Comparison of ENCODE assay signal across 21 cellular contexts in the genomic region with DNA sequence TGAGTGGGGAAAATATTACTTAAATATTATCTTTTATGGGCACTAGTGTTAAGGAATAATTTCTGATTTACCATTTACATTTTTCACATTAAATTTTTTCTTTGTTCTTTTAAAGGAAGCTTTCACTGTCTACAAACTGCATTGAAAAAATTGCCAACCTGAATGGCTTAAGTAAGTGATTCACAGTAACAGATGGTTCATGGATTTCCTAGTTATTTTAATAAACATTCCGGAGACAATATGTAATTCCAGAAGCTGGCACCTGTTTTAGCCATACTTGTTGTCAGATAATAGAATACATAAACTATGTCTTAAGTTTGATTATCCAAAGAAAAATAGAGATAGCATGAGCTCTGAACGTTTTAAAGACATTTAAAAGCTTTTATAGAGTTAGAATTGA. TPM values are rescaled to one million over a fixed set of nuclear protein-coding genes. Genes with fewer than 3 reads are reported as not detected.
A peak's percentile ranks its signal among the peaks of the same experiment; 100 is the strongest.
DNase-seq lines count a peak whose midpoint lies in the region; ATAC-seq, FAIRE-seq and TF ChIP-seq lines count a peak whose summit lies in the region.
"Had no signal": no experiment of that assay in that cellular context is flagged by ENCODE, and none has a peak within 500 bp of the region (broad histone marks: within the 10 kb centered on the region; RNA-seq: fewer than 3 reads in every experiment).

No MANE protein-coding gene starts in this region.

- no peak overlapping the region for H3K27ac Mint-ChIP-seq in CD8-positive, alpha-beta T cell
- H3K27ac Mint-ChIP-seq: activated CD4-positive, alpha-beta T cell treated with anti-CD3 and anti-CD28 coated beads, Interleukin-2, amount 10 ng/mL, durations not matched to agents 7 days and 5 days; activated CD8-positive, alpha-beta memory T cell treated with anti-CD3 and anti-CD28 coated beads, Interleukin-2, amount 10 ng/mL, durations not matched to agents 7 days and 5 days; activated naive CD8-positive, alpha-beta T cell treated with anti-CD3 and anti-CD28 coated beads, Interleukin-2, amount 10 ng/mL, durations not matched to agents 7 days and 5 days; CD14-positive monocyte had no signal

- intact Hi-C loops in CD8-positive, alpha-beta T cell (cut with DNase I, micrococcal nuclease): no loop called here

- H3K27me3 Mint-ChIP-seq in CD8-positive, alpha-beta T cell (ENCODE audit: low read depth): no peaks in the 10 kb centered on the region
- H3K27me3 Mint-ChIP-seq: activated CD4-positive, alpha-beta T cell treated with anti-CD3 and anti-CD28 coated beads, Interleukin-2, amount 10 ng/mL, durations not matched to agents 7 days and 5 days; activated CD8-positive, alpha-beta memory T cell treated with anti-CD3 and anti-CD28 coated beads, Interleukin-2, amount 10 ng/mL, durations not matched to agents 7 days and 5 days; activated naive CD8-positive, alpha-beta T cell treated with anti-CD3 and anti-CD28 coated beads, Interleukin-2, amount 10 ng/mL, durations not matched to agents 7 days and 5 days had no signal

- H3K9ac ChIP-seq in SK-N-SH: no peak overlapping the region

- peak overlapping the region in 1 of 2 experiments; percentile 59; a peak in 3 of 4 replicates for H3K27ac ChIP-seq in SK-N-SH (ENCODE audit: low read depth in 2 of 2, low read length in 1 of 2)
- peak overlapping the region; percentile 11 for H3K27ac ChIP-seq in epithelial cell of prostate
- H3K27ac ChIP-seq in CD8-positive, alpha-beta T cell (ENCODE audit: low read depth, low read length): no peak overlapping the region
- H3K27ac ChIP-seq: heart right ventricle, Peyer's patch, thyroid gland had no signal

- H3F3A ChIP-seq in SK-N-SH (replicated peaks; ENCODE audit: insufficient read depth): peaks cover 27% of the 10 kb centered on the region

- no peak for TF ChIP-seq EP300 in SK-N-SH (IDR thresholded peaks at IDR 0.05; ENCODE audit: borderline replicate concordance in 1 of 2, low read depth in 1 of 2, low read length in 1 of 2)

- peaks cover 22% of the 10 kb centered on the region for H3K36me3 Mint-ChIP-seq in CD8-positive, alpha-beta T cell

- H2AFZ ChIP-seq in SK-N-SH (ENCODE audit: low read depth): no peak overlapping the region

- H3K4me1 Mint-ChIP-seq in CD8-positive, alpha-beta T cell (ENCODE audit: low read depth): no peaks in the 10 kb centered on the region
- H3K4me1 Mint-ChIP-seq: activated CD4-positive, alpha-beta T cell treated with anti-CD3 and anti-CD28 coated beads, Interleukin-2, amount 10 ng/mL, durations not matched to agents 7 days and 5 days; activated CD8-positive, alpha-beta memory T cell treated with anti-CD3 and anti-CD28 coated beads, Interleukin-2, amount 10 ng/mL, durations not matched to agents 7 days and 5 days; CD14-positive monocyte had no signal

- H3K36me3 ChIP-seq in SK-N-SH (replicated peaks in 1 of 2; ENCODE audit: control insufficient read depth in 1 of 2, insufficient read depth in 2 of 2, low read length in 1 of 2): peaks cover 3 to 27% of the 10 kb centered on the region in 2 experiments
- no peaks in the 10 kb centered on the region for H3K36me3 ChIP-seq in CD8-positive, alpha-beta T cell (ENCODE audit: insufficient read depth, low read length)
- H3K36me3 ChIP-seq: Peyer's patch had no signal

- no peak overlapping the region for H3K4me3 ChIP-seq in SK-N-SH (ENCODE audit: low read depth in 2 of 2, low read length in 1 of 2)
- H3K4me3 ChIP-seq in CD8-positive, alpha-beta T cell (ENCODE audit: low read depth, low read length): no peak overlapping the region
- H3K4me3 ChIP-seq: heart right ventricle, Peyer's patch, thyroid gland had no signal

- CTCF ChIA-PET in SK-N-SH (lab: Yijun Ruan, JAX): interaction anchor here (0.9 to 3.4 kb wide), 2 partner anchors 28 to 149 kb away, joined by 3 to 12 read pairs; no protein-coding TSS in a partner anchor
- CTCF ChIA-PET in CD8-positive, alpha-beta T cell (lab: Charles Lee): interaction anchor here (1.1 to 1.6 kb wide), 2 partner anchors 29 to 164 kb away, joined by 3 read pairs; no protein-coding TSS in a partner anchor

- FAIRE-seq in GM12892 (lab: Jason Lieb, UNC): no peak
- FAIRE-seq: colon had no signal

- H3K79me2 ChIP-seq in SK-N-SH (ENCODE audit: insufficient read depth): peaks cover 5% of the 10 kb centered on the region; the same call in 1 of the 2 replicates

- WGBS in SK-N-SH (ENCODE audit: low lambda C conversion rate): 68% methylated on average over 2 of the region's 2 CpGs

- no peak overlapping the region for H3K4me2 ChIP-seq in SK-N-SH

- POLR2A ChIA-PET in SK-N-SH (lab: Yijun Ruan, JAX): interaction anchor here (0.6 kb wide), 1 partner anchor 49 kb away, joined by 3 read pairs; no protein-coding TSS in a partner anchor
- POLR2A ChIA-PET in CD8-positive, alpha-beta T cell (lab: Charles Lee): no interaction called here

- TF ChIP-seq POLR2A in GM12892 (IDR thresholded peaks at IDR 0.05; ENCODE audit: low read depth, low read length): no peak

- H3K9me3 Mint-ChIP-seq in CD8-positive, alpha-beta T cell: no peaks in the 10 kb centered on the region
- H3K9me3 Mint-ChIP-seq: activated CD4-positive, alpha-beta T cell treated with anti-CD3 and anti-CD28 coated beads, Interleukin-2, amount 10 ng/mL, durations not matched to agents 7 days and 5 days; activated naive CD8-positive, alpha-beta T cell treated with anti-CD3 and anti-CD28 coated beads, Interleukin-2, amount 10 ng/mL, durations not matched to agents 7 days and 5 days; CD14-positive monocyte had no signal

- DNase-seq in SK-N-SH (no peak), NCI-H524 treated with DMSO at 0.1 percent for 48 hours (lab: John Stamatoyannopoulos, UW) (peak; percentile 62), epithelial cell of prostate (ENCODE audit: low read depth, low spot score) (no peak), amniotic stem cell (lab: John Stamatoyannopoulos, UW) (no peak), GM12892 (ENCODE audit: insufficient read length) (no peak)
- DNase-seq in CD8-positive, alpha-beta T cell: no peak
- DNase-seq: activated CD4-positive, alpha-beta T cell treated with anti-CD3 and anti-CD28 coated beads, Interleukin-2, amount 10 ng/mL, durations not matched to agents 7 days and 5 days; activated CD8-positive, alpha-beta memory T cell treated with anti-CD3 and anti-CD28 coated beads, Interleukin-2, amount 10 ng/mL, durations not matched to agents 7 days and 5 days; activated naive CD8-positive, alpha-beta T cell treated with anti-CD3 and anti-CD28 coated beads, Interleukin-2, amount 10 ng/mL, durations not matched to agents 7 days and 5 days; heart right ventricle; left cardiac atrium; NCI-H187 treated with DMSO at 0.1 percent for 48 hours; Peyer's patch; stimulated activated CD4-positive, alpha-beta T cell treated with anti-CD3 and anti-CD28 coated beads, Interleukin-4, amount 100 ng/mL, for 24 hours; stimulated activated naive CD8-positive, alpha-beta T cell treated with anti-CD3 and anti-CD28 coated beads, Interleukin-15, Interleukin-2, amounts not matched to agents 100 U/mL and 50 U/mL, for 24 hours; T-helper 2 cell had no signal

- no peaks in the 10 kb centered on the region for H4K20me1 ChIP-seq in SK-N-SH (ENCODE audit: insufficient read depth)

- ATAC-seq in SK-N-SH treated with all-trans-retinoic acid at 6 μM for 48 hours (peak; percentile 29; the same call in 1 of the 3 replicates), HG03039 (IDR thresholded peaks at IDR 0.05; ENCODE audit: unreplicated experiment) (no peak)
- no peak for ATAC-seq in CD8-positive, alpha-beta T cell
- ATAC-seq: activated CD8-positive, alpha-beta memory T cell treated with anti-CD3 and anti-CD28 coated beads, Interleukin-2, amount 10 ng/mL, durations not matched to agents 7 days and 5 days; stimulated activated naive CD8-positive, alpha-beta T cell treated with anti-CD3 and anti-CD28 coated beads, Interleukin-15, Interleukin-2, amounts not matched to agents 100 U/mL and 50 U/mL, for 24 hours had no signal

- no peaks in the 10 kb centered on the region for H3K9me2 ChIP-seq in SK-N-SH

- no peak for TF ChIP-seq CTCF in SK-N-SH (IDR thresholded peaks at IDR 0.05)
- no peak for TF ChIP-seq CTCF in CD8-positive, alpha-beta T cell (IDR thresholded peaks at IDR 0.05)

- TF ChIP-seq RAD21 in SK-N-SH (IDR thresholded peaks at IDR 0.05; ENCODE audit: low read length): no peak

- no peaks in the 10 kb centered on the region for H3K4me1 ChIP-seq in SK-N-SH (ENCODE audit: control insufficient read depth in 1 of 2, insufficient read depth in 2 of 2, low read depth in 1 of 2, low read length in 1 of 2)
- H3K4me1 ChIP-seq in CD8-positive, alpha-beta T cell (ENCODE audit: insufficient read depth, low read length): no peaks in the 10 kb centered on the region
- H3K4me1 ChIP-seq: Peyer's patch, thyroid gland had no signal

- no peaks in the 10 kb centered on the region for H3K27me3 ChIP-seq in SK-N-SH (ENCODE audit: insufficient read depth)
- no peaks in the 10 kb centered on the region for H3K27me3 ChIP-seq in CD8-positive, alpha-beta T cell (ENCODE audit: insufficient read depth, low read length)
- H3K27me3 ChIP-seq: heart right ventricle, Peyer's patch, thyroid gland had no signal

- no peak overlapping the region for H3K4me3 Mint-ChIP-seq in CD8-positive, alpha-beta T cell
- H3K4me3 Mint-ChIP-seq: activated CD4-positive, alpha-beta T cell treated with anti-CD3 and anti-CD28 coated beads, Interleukin-2, amount 10 ng/mL, durations not matched to agents 7 days and 5 days; activated CD8-positive, alpha-beta memory T cell treated with anti-CD3 and anti-CD28 coated beads, Interleukin-2, amount 10 ng/mL, durations not matched to agents 7 days and 5 days; activated naive CD8-positive, alpha-beta T cell treated with anti-CD3 and anti-CD28 coated beads, Interleukin-2, amount 10 ng/mL, durations not matched to agents 7 days and 5 days; CD14-positive monocyte had no signal

- H3K9me3 ChIP-seq in SK-N-SH: no peaks in the 10 kb centered on the region
- H3K9me3 ChIP-seq in CD8-positive, alpha-beta T cell (ENCODE audit: low read length): no peaks in the 10 kb centered on the region
- H3K9me3 ChIP-seq: Peyer's patch, thyroid gland had no signal

TF ChIP-seq in SK-N-SH treated with all-trans-retinoic acid at 6 μM for 48 hours, 23 proteins besides CTCF, POLR2A, EP300 and RAD21 (continues in another document):
- no peak for TF ChIP-seq TCF4 (CRISPR knock-in tag; IDR thresholded peaks at IDR 0.05; ENCODE audit: borderline replicate concordance)

TF ChIP-seq in SK-N-SH, 30 proteins besides CTCF, POLR2A, EP300 and RAD21 (continues in another document):
- no peak for TF ChIP-seq JUND (IDR thresholded peaks at IDR 0.05)

RNA-seq across cellular contexts. Expression of gene DNAL1, which starts 17.1 kb away (rescaled TPM):
- polyA plus RNA-seq in SK-N-SH (2012; rRNA removed): 2.6 and 3.6 TPM in 2 replicates
- polyA plus RNA-seq in SK-N-SH (2012; cell fraction: cytosol; rRNA removed): 4.6 and 7.2 TPM in 2 replicates
- 2.2 and 3.5 TPM in 2 replicates for polyA plus RNA-seq in SK-N-SH (2012; cell fraction: nucleus; rRNA removed)
- 1 to 10 TPM; 2.8 to 3.3 TPM for total RNA-seq in CD8-positive, alpha-beta T cell
- 5.1 TPM for polyA plus RNA-seq in GM12892 (2012; ENCODE audit: missing spikeins)

RNA-seq across cellular contexts. Expression of gene ACOT6, which starts 49.6 kb away (rescaled TPM):
- polyA plus RNA-seq in SK-N-SH (2012; rRNA removed): not detected in 2 replicates
- not detected in 2 replicates for polyA plus RNA-seq in SK-N-SH (2012; cell fraction: cytosol; rRNA removed)
- polyA plus RNA-seq in SK-N-SH (2012; cell fraction: nucleus; rRNA removed): not detected in 2 replicates
- not detected for total RNA-seq in CD8-positive, alpha-beta T cell
- polyA plus RNA-seq in GM12892 (2012; ENCODE audit: missing spikeins): not detected
- total RNA-seq: activated CD4-positive, alpha-beta T cell treated with anti-CD3 and anti-CD28 coated beads, Interleukin-2, amount 10 ng/mL, durations not matched to agents 7 days and 5 days; activated CD8-positive, alpha-beta memory T cell treated with anti-CD3 and anti-CD28 coated beads, Interleukin-2, amount 10 ng/mL, durations not matched to agents 7 days and 5 days; activated naive CD8-positive, alpha-beta T cell treated with anti-CD3 and anti-CD28 coated beads, Interleukin-2, amount 10 ng/mL, durations not matched to agents 7 days and 5 days; heart right ventricle; left cardiac atrium; Peyer's patch; thyroid gland had no signal
- polyA plus RNA-seq: CD14-positive monocyte, heart right ventricle had no signal

RNA-seq across cellular contexts. Expression of gene PNMA1, which starts 52.3 kb away (rescaled TPM):
- 19.5 and 31.5 TPM in 2 replicates for polyA plus RNA-seq in SK-N-SH (2012; rRNA removed)
- polyA plus RNA-seq in SK-N-SH (2012; cell fraction: cytosol; rRNA removed): 40.3 and 44.6 TPM in 2 replicates
- polyA plus RNA-seq in SK-N-SH (2012; cell fraction: nucleus; rRNA removed): 28.6 and 29.8 TPM in 2 replicates
- total RNA-seq in CD8-positive, alpha-beta T cell: 10 to 100 TPM; 39.4 to 39.8 TPM
- 13.3 TPM for polyA plus RNA-seq in GM12892 (2012; ENCODE audit: missing spikeins)
